17 cellular contexts compared by ENCODE assay signal in the genomic region with DNA sequence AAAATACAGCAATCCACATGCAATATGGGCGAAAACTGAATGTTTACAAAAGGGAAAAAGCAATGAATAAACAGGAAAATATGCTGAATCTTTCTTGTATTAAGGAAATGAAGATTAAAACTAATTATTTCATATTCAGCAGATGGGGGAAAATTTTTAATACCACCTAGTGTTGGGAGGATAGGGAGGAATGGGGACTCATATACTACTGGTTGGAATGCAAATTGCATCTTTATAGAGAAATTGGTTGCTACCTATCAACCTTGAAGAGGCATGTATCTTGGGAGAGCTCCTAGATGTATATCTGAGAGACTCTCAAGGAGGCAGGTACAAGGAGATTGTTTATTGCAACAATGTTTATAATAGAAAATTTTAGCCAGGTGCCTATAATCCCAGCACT.
DNase-seq lines count a peak whose midpoint lies in the region; ATAC-seq, FAIRE-seq and TF ChIP-seq lines count a peak whose summit lies in the region.
"Had no signal": no experiment of that assay in that cellular context is flagged by ENCODE, and none has a peak within 500 bp of the region (broad histone marks: within the 10 kb centered on the region; RNA-seq: fewer than 3 reads in every experiment).

No MANE protein-coding gene starts in this region.

- no peak overlapping the region for H4K5ac ChIP-seq in H9 (ENCODE audit: insufficient read length, low read depth, low read length)

- H3K56ac ChIP-seq in H9 (ENCODE audit: insufficient read length, low read depth, low read length) = no peak overlapping the region

- H3K27ac ChIP-seq in AG04450 (ENCODE audit: low read depth, low read length) (no peak overlapping the region), H9 (ENCODE audit: insufficient read length, low read depth, low read length) (no peak overlapping the region), keratinocyte (ENCODE audit: control insufficient read depth, insufficient read depth, low read length) (no peak overlapping the region), lower lobe of right lung (no peak overlapping the region)

- ATAC-seq in GM21619 (IDR thresholded peaks at IDR 0.05; ENCODE audit: unreplicated experiment) (no peak), lower lobe of right lung (no peak), GM18511 (IDR thresholded peaks at IDR 0.05; ENCODE audit: unreplicated experiment) (no peak)

- H3K4me3 ChIP-seq in AG04450 (ENCODE audit: low read depth, low read length) = no peak overlapping the region
- H3K4me3 ChIP-seq in keratinocyte (ENCODE audit: control insufficient read depth in 2 of 3, extremely low read depth in 1 of 3, insufficient read depth in 2 of 3, low read depth in 1 of 3, low read length in 3 of 3) = no peak overlapping the region
- H3K4me3 ChIP-seq in lower lobe of right lung = no peak overlapping the region

- H3K36me3 ChIP-seq in keratinocyte (ENCODE audit: control insufficient read depth in 2 of 2, extremely low read depth in 1 of 2, insufficient read depth in 2 of 2, low read length in 2 of 2) (no peaks in the 10 kb centered on the region), lower lobe of right lung (no peaks in the 10 kb centered on the region)

- no peaks in the 10 kb centered on the region for H3K9me3 Mint-ChIP-seq in H9
- H3K9me3 Mint-ChIP-seq in chondrocyte (ENCODE audit: low read depth) = no peaks in the 10 kb centered on the region
- H3K9me3 Mint-ChIP-seq in activated CD4-positive, alpha-beta T cell treated with anti-CD3 and anti-CD28 coated beads, Interleukin-2, amount 10 ng/mL, durations not matched to agents 7 days and 5 days = no peaks in the 10 kb centered on the region

- no peak overlapping the region for H3K23ac ChIP-seq in H9 (ENCODE audit: insufficient read length, low read depth, low read length)

- no peak overlapping the region for H2BK12ac ChIP-seq in H9 (ENCODE audit: insufficient read length, low read depth, low read length)

- H2BK120ac ChIP-seq in H9 (ENCODE audit: low read depth, low read length, poor library complexity, severe bottlenecking) = no peak overlapping the region

- no peak overlapping the region for H3K4me3 Mint-ChIP-seq in H9
- no peak overlapping the region for H3K4me3 Mint-ChIP-seq in chondrocyte (ENCODE audit: unreplicated experiment)
- no peak overlapping the region for H3K4me3 Mint-ChIP-seq in activated CD4-positive, alpha-beta T cell treated with anti-CD3 and anti-CD28 coated beads, Interleukin-2, amount 10 ng/mL, durations not matched to agents 7 days and 5 days
- H3K4me3 Mint-ChIP-seq: CD4-positive, CD25-positive, alpha-beta regulatory T cell had no signal

- H2BK5ac ChIP-seq in H9 (ENCODE audit: insufficient read length, low read length) = no peak overlapping the region

- no peak overlapping the region for H2BK20ac ChIP-seq in H9 (ENCODE audit: low read depth, low read length, poor library complexity, severe bottlenecking)

- H3K36me3 Mint-ChIP-seq in H9 (ENCODE audit: insufficient read depth in 1 of 3, low read depth in 3 of 3) = no peaks in the 10 kb centered on the region
- H3K36me3 Mint-ChIP-seq in chondrocyte (ENCODE audit: low read depth) = no peaks in the 10 kb centered on the region
- H3K36me3 Mint-ChIP-seq in activated CD4-positive, alpha-beta T cell treated with anti-CD3 and anti-CD28 coated beads, Interleukin-2, amount 10 ng/mL, durations not matched to agents 7 days and 5 days (ENCODE audit: low read depth) = no peaks in the 10 kb centered on the region
- H3K36me3 Mint-ChIP-seq: CD4-positive, CD25-positive, alpha-beta regulatory T cell had no signal

- no peak overlapping the region for H3K4me2 ChIP-seq in H9 (ENCODE audit: insufficient read depth, insufficient read length, low read length)
- H3K4me2 ChIP-seq in keratinocyte (ENCODE audit: control insufficient read depth, extremely low read depth, insufficient read depth, low read depth, low read length) = no peak overlapping the region

- no peaks in the 10 kb centered on the region for H3K79me1 ChIP-seq in H9 (ENCODE audit: insufficient read depth, low read depth, low read length, poor library complexity, severe bottlenecking)

- H4K8ac ChIP-seq in H9 (replicated peaks; ENCODE audit: insufficient read length, low read depth, low read length) = no peak overlapping the region

- POLR2A ChIA-PET in AG04450 (lab: Yijun Ruan, JAX) = no interaction called here
- POLR2A ChIA-PET in activated CD4-positive, alpha-beta T cell treated with anti-CD3 and anti-CD28 coated beads, Interleukin-2, amount 10 ng/mL, durations not matched to agents 7 days and 5 days (lab: Charles Lee) = no interaction called here

- H3K9ac ChIP-seq in H9 (ENCODE audit: extremely low read depth, insufficient read length, low read length) = no peak overlapping the region
- H3K9ac ChIP-seq in keratinocyte (ENCODE audit: control insufficient read depth, extremely low read depth, insufficient read depth, low read length) = no peak overlapping the region

- H3K27me3 Mint-ChIP-seq in H9 (ENCODE audit: low read depth) (no peaks in the 10 kb centered on the region), chondrocyte (ENCODE audit: low read depth) (no peaks in the 10 kb centered on the region)
- no peaks in the 10 kb centered on the region for H3K27me3 Mint-ChIP-seq in activated CD4-positive, alpha-beta T cell treated with anti-CD3 and anti-CD28 coated beads, Interleukin-2, amount 10 ng/mL, durations not matched to agents 7 days and 5 days
- H3K27me3 Mint-ChIP-seq: CD4-positive, CD25-positive, alpha-beta regulatory T cell had no signal

- dilution Hi-C loops in keratinocyte (cut with MboI; ENCODE audit: extremely low pct_ligation_motif_present, low sequenced_read_pairs) = no loop called here

- H3K4me1 Mint-ChIP-seq in H9 = peaks cover 6 to 7% of the 10 kb centered on the region in 2 experiments
- no peaks in the 10 kb centered on the region for H3K4me1 Mint-ChIP-seq in chondrocyte (ENCODE audit: low read depth)
- no peaks in the 10 kb centered on the region for H3K4me1 Mint-ChIP-seq in activated CD4-positive, alpha-beta T cell treated with anti-CD3 and anti-CD28 coated beads, Interleukin-2, amount 10 ng/mL, durations not matched to agents 7 days and 5 days

- no peak overlapping the region for H3K14ac ChIP-seq in H9 (ENCODE audit: insufficient read depth, low read length)

- H3K27me3 ChIP-seq in AG04450 (ENCODE audit: control insufficient read depth, insufficient read depth, low read length) = no peaks in the 10 kb centered on the region
- H3K27me3 ChIP-seq in H9 (ENCODE audit: insufficient read depth, low read length) = no peaks in the 10 kb centered on the region
- no peaks in the 10 kb centered on the region for H3K27me3 ChIP-seq in keratinocyte (ENCODE audit: control insufficient read depth, extremely low read depth, insufficient read depth, low read length)
- H3K27me3 ChIP-seq in lower lobe of right lung (ENCODE audit: low read depth) = no peaks in the 10 kb centered on the region

- H3K23me2 ChIP-seq in H9 (ENCODE audit: insufficient read length, low read depth, low read length, poor library complexity, severe bottlenecking) = no peaks in the 10 kb centered on the region

- TF ChIP-seq CTCF in AG04450 (IDR thresholded peaks at IDR 0.05; ENCODE audit: low read depth, low read length) = peak; percentile 22; the same call in 1 of the 2 replicates
- peak; percentile 36 for TF ChIP-seq CTCF in H9 (conservative IDR thresholded peaks at IDR 0.05)
- peak; percentile 50 for TF ChIP-seq CTCF in chondrocyte (IDR thresholded peaks at IDR 0.05)
- TF ChIP-seq CTCF in keratinocyte (optimal IDR thresholded peaks at IDR 0.05 in 1 of 3, IDR thresholded peaks at IDR 0.05 in 1 of 3, conservative IDR thresholded peaks at IDR 0.05 in 1 of 3; ENCODE audit: extremely low read depth in 1 of 3, insufficient read depth in 2 of 3, low read length in 3 of 3) = peak in 2 of 3 experiments; percentile 2 to 7
- no peak for TF ChIP-seq CTCF in lower lobe of right lung (IDR thresholded peaks at IDR 0.05)

- CTCF ChIA-PET in AG04450 (lab: Charles Lee) = interaction anchor here (0.6 kb wide), 2 partner anchors 62 to 210 kb away, joined by 5 to 7 read pairs; no protein-coding TSS in a partner anchor
- CTCF ChIA-PET in activated CD4-positive, alpha-beta T cell treated with anti-CD3 and anti-CD28 coated beads, Interleukin-2, amount 10 ng/mL, durations not matched to agents 7 days and 5 days (lab: Charles Lee) = no interaction called here

- H3K79me2 ChIP-seq in H9 (ENCODE audit: insufficient read depth, low read length) (no peaks in the 10 kb centered on the region), keratinocyte (ENCODE audit: control insufficient read depth, insufficient read depth, low read length) (no peaks in the 10 kb centered on the region)

- H3K9me3 ChIP-seq in AG04450 (ENCODE audit: control insufficient read depth, insufficient read depth, low read length) = no peaks in the 10 kb centered on the region
- no peaks in the 10 kb centered on the region for H3K9me3 ChIP-seq in H9 (ENCODE audit: control insufficient read depth, low read depth, low read length)
- no peaks in the 10 kb centered on the region for H3K9me3 ChIP-seq in keratinocyte (ENCODE audit: control insufficient read depth, low read depth, low read length)
- no peaks in the 10 kb centered on the region for H3K9me3 ChIP-seq in lower lobe of right lung

- FAIRE-seq in keratinocyte (lab: Jason Lieb, UNC) = no peak

- H3K9me1 ChIP-seq in keratinocyte (ENCODE audit: control insufficient read depth, extremely low read depth, insufficient read depth, low read length) = no peaks in the 10 kb centered on the region

- no CpG with 5 or more reads among the region's 1 CpG for WGBS in H9 (ENCODE audit: extremely low coverage, insufficient read length, low lambda C conversion rate)

- H3K4me1 ChIP-seq in H9 (ENCODE audit: insufficient read depth, low read length) (peaks cover 3% of the 10 kb centered on the region; the same call in 1 of the 2 replicates), keratinocyte (ENCODE audit: control insufficient read depth, extremely low read depth, insufficient read depth, low read length) (no peaks in the 10 kb centered on the region), lower lobe of right lung (no peaks in the 10 kb centered on the region)

- H4K20me1 ChIP-seq in H9 (ENCODE audit: control insufficient read depth, insufficient read depth, insufficient read length) (no peaks in the 10 kb centered on the region), keratinocyte (ENCODE audit: control insufficient read depth, extremely low read depth, insufficient read depth, low read length) (no peaks in the 10 kb centered on the region)

- H3K27ac Mint-ChIP-seq in H9 (no peak overlapping the region), chondrocyte (ENCODE audit: unreplicated experiment) (no peak overlapping the region)
- H3K27ac Mint-ChIP-seq in activated CD4-positive, alpha-beta T cell treated with anti-CD3 and anti-CD28 coated beads, Interleukin-2, amount 10 ng/mL, durations not matched to agents 7 days and 5 days = no peak overlapping the region

- no peak overlapping the region for H4K91ac ChIP-seq in H9 (ENCODE audit: insufficient read length, low read depth, low read length)

- intact Hi-C loops in lower lobe of right lung (cut with DNase I) = no loop called here

- DNase-seq in AG04450 (ENCODE audit: low read depth, low spot score) (no peak), H9 (no peak), chondrocyte (ENCODE audit: low spot score) (no peak), keratinocyte (ENCODE audit: low read depth, low spot score) (no peak), lower lobe of right lung (no peak)
- DNase-seq in activated CD4-positive, alpha-beta T cell treated with anti-CD3 and anti-CD28 coated beads, Interleukin-2, amount 10 ng/mL, durations not matched to agents 7 days and 5 days = no peak
- DNase-seq: Calu3; CD4-positive, CD25-positive, alpha-beta regulatory T cell; KBM-7; NCI-H1092; NCI-H2107; NCI-H345; NCI-H526 treated with DMSO at 0.1 percent for 48 hours; NK-92 treated with Interleukin-12 subunit alpha and Interleukin-12 subunit beta, amount 100 ng/mL, for 24 hours; OCI-M1 had no signal

- no peak overlapping the region for H2BK15ac ChIP-seq in H9 (ENCODE audit: low read depth, low read length)

- H3K4ac ChIP-seq in H9 (ENCODE audit: low read depth, low read length) = no peak overlapping the region

- H2AFZ ChIP-seq in H9 (ENCODE audit: low read length) = no peak overlapping the region
- no peak overlapping the region for H2AFZ ChIP-seq in keratinocyte (ENCODE audit: control insufficient read depth, low read length)

- H3K18ac ChIP-seq in H9 (ENCODE audit: insufficient read length, low read depth, low read length) = no peak overlapping the region

- H3T11ph ChIP-seq in H9 (ENCODE audit: low read length) = no peak overlapping the region

- H2AK5ac ChIP-seq in H9 (ENCODE audit: insufficient read length, low read length) = no peak overlapping the region
